Comparison of ENCODE assay signal across 14 cellular contexts in genomic region chr3:190876433-190876832, GRCh38. TPM values are rescaled to one million over a fixed set of nuclear protein-coding genes. Genes with fewer than 3 reads are reported as not detected.
"Had no signal": no experiment of that assay in that cellular context is flagged by ENCODE, and none has a peak within 500 bp of the region (broad histone marks: within the 10 kb centered on the region; RNA-seq: fewer than 3 reads in every experiment).

No MANE protein-coding gene starts in this region.

RNA-seq across cellular contexts. Expression of gene GMNC, which starts 13.9 kb away (rescaled TPM):
- total RNA-seq: activated B cell treated with CpG ODN at 0.5 μM for 24 hours; activated CD4-positive, alpha-beta memory T cell treated with anti-CD3 and anti-CD28 coated beads for 36 hours; activated CD4-positive, alpha-beta memory T cell treated with anti-CD3 and anti-CD28 coated beads, Interleukin-2, amount 10 ng/mL, durations not matched to agents 7 days and 5 days; activated CD4-positive, alpha-beta T cell treated with anti-CD3 and anti-CD28 coated beads for 36 hours; activated CD4-positive, alpha-beta T cell treated with anti-CD3 and anti-CD28 coated beads, Interleukin-2, amount 10 ng/mL, durations not matched to agents 24 days and 14 days; activated CD4-positive, alpha-beta T cell treated with anti-CD3 and anti-CD28 coated beads, Interleukin-2, amount 10 ng/mL, durations not matched to agents 7 days and 5 days; activated CD8-positive, alpha-beta memory T cell treated with anti-CD3 and anti-CD28 coated beads for 36 hours; activated CD8-positive, alpha-beta memory T cell treated with anti-CD3 and anti-CD28 coated beads, Interleukin-2, amount 10 ng/mL, durations not matched to agents 7 days and 5 days; activated CD8-positive, alpha-beta T cell treated with anti-CD3 and anti-CD28 coated beads for 36 hours; activated CD8-positive, alpha-beta T cell treated with anti-CD3 and anti-CD28 coated beads, Interleukin-2, amount 10 ng/mL, durations not matched to agents 7 days and 5 days; T-cell; T-helper 1 cell treated with Interleukin-12 subunit alpha and Interleukin-12 subunit beta and Interleukin-4 antibody, amounts not matched to agents 30 ng/mL and 1 ng/mL, for 36 hours; T-helper 17 cell; T-helper 2 cell treated with Interferon-gamma antibody and Interleukin-4, amounts not matched to agents 100 ng/mL and 5 ng/mL, for 36 hours had no signal
